27 cellular contexts compared by ENCODE assay signal in genomic region chr18:76979111-76979751, GRCh38.
A peak's percentile ranks its signal among the peaks of the same experiment; 100 is the strongest.
DNase-seq lines count a peak whose midpoint lies in the region; ATAC-seq lines count a peak whose summit lies in the region.
"Had no signal": no experiment of that assay in that cellular context is flagged by ENCODE, and none has a peak within 500 bp of the region (broad histone marks: within the 10 kb centered on the region; RNA-seq: fewer than 3 reads in every experiment).

No MANE protein-coding gene starts in this region.

- H3K36me3 ChIP-seq in neuronal stem cell (replicated peaks in 1 of 2; ENCODE audit: control insufficient read depth in 2 of 2, insufficient read depth in 2 of 2, low read length in 2 of 2): no peaks in the 10 kb centered on the region
- H3K36me3 ChIP-seq: gastrocnemius medialis, upper lobe of right lung had no signal

- no peaks in the 10 kb centered on the region for H3K9me3 ChIP-seq in neuronal stem cell (replicated peaks in 1 of 2; ENCODE audit: control insufficient read depth in 2 of 2, insufficient read depth in 1 of 2, low read depth in 1 of 2, low read length in 2 of 2)
- H3K9me3 ChIP-seq: A549, gastrocnemius medialis, upper lobe of right lung had no signal

- H3K36me3 Mint-ChIP-seq in activated naive CD8-positive, alpha-beta T cell: peaks cover 4% of the 10 kb centered on the region
- no peaks in the 10 kb centered on the region for H3K36me3 Mint-ChIP-seq in activated naive CD8-positive, alpha-beta T cell treated with anti-CD3 and anti-CD28 coated beads for 36 hours
- H3K36me3 Mint-ChIP-seq in T-cell: peaks cover 9% of the 10 kb centered on the region

- no peak overlapping the region for H2BK5ac ChIP-seq in neuronal stem cell (ENCODE audit: low read length)

- ATAC-seq in GM18520 (IDR thresholded peaks at IDR 0.05; ENCODE audit: unreplicated experiment) (no peak), GM18517 (IDR thresholded peaks at IDR 0.05; ENCODE audit: unreplicated experiment) (no peak), T-cell (replicated peaks in 1 of 4) (no peak)
- ATAC-seq: A549, esophagus mucosa, gastrocnemius medialis, HCT116, Right ventricle myocardium inferior, upper lobe of right lung had no signal

- no peak overlapping the region for H3K27ac ChIP-seq in neuronal stem cell (replicated peaks; ENCODE audit: low read length)
- H3K27ac ChIP-seq: A549, gastrocnemius medialis, upper lobe of right lung had no signal

- no peak overlapping the region for H2AK5ac ChIP-seq in neuronal stem cell (ENCODE audit: low read depth, low read length)

- no peak overlapping the region for H3K14ac ChIP-seq in neuronal stem cell (ENCODE audit: low read length)

- no peak overlapping the region for H2AFZ ChIP-seq in neuronal stem cell (ENCODE audit: low read length)

- no peak for DNase-seq in activated naive CD8-positive, alpha-beta T cell treated with anti-CD3 and anti-CD28 coated beads for 36 hours
- DNase-seq in ecto neural progenitor cell (ENCODE audit: low spot score): peak; percentile 33
- no peak for DNase-seq in neuronal stem cell (ENCODE audit: low spot score)
- DNase-seq in COLO829 (ENCODE audit: low spot score): no peak
- no peak for DNase-seq in T-cell
- DNase-seq: activated CD4-positive, alpha-beta T cell treated with anti-CD3 and anti-CD28 coated beads for 48 hours; activated naive CD4-positive, alpha-beta T cell treated with anti-CD3 and anti-CD28 coated beads for 36 hours; activated T-cell treated with anti-CD3 and anti-CD28 coated beads for 4 hours; anterior cingulate cortex; central memory CD4-positive, alpha-beta T cell; effector CD4-positive, alpha-beta T cell; gastrocnemius medialis; Kasumi-1; kidney glomerular epithelial cell; NCI-H2081; NCI-H446 treated with DMSO at 0.1 percent for 48 hours; nephron progenitor cell; stimulated activated CD4-positive, alpha-beta T cell treated with anti-CD3 and anti-CD28 coated beads, Interleukin-2, amount 100 ng/mL, for 48 hours; upper lobe of right lung had no signal

- no peaks in the 10 kb centered on the region for H3K79me1 ChIP-seq in neuronal stem cell (ENCODE audit: low read depth, low read length)

- no peak overlapping the region for H2BK120ac ChIP-seq in neuronal stem cell (ENCODE audit: low read depth, low read length)

- H3K4me3 ChIP-seq in neuronal stem cell (ENCODE audit: low read length in 2 of 2): no peak overlapping the region
- H3K4me3 ChIP-seq: A549, gastrocnemius medialis, smooth muscle cell, upper lobe of right lung had no signal

- CTCF ChIA-PET in T-cell (lab: Charles Lee): no interaction called here

- peak overlapping the region; percentile 50 for H3K27ac Mint-ChIP-seq in activated naive CD8-positive, alpha-beta T cell
- H3K27ac Mint-ChIP-seq in activated naive CD8-positive, alpha-beta T cell treated with anti-CD3 and anti-CD28 coated beads for 36 hours: no peak overlapping the region
- H3K27ac Mint-ChIP-seq in T-cell: no peak overlapping the region
- H3K27ac Mint-ChIP-seq: activated naive CD4-positive, alpha-beta T cell treated with anti-CD3 and anti-CD28 coated beads for 36 hours had no signal

- H3K9me3 Mint-ChIP-seq in activated naive CD8-positive, alpha-beta T cell (ENCODE audit: low read depth): no peaks in the 10 kb centered on the region
- no peaks in the 10 kb centered on the region for H3K9me3 Mint-ChIP-seq in activated naive CD8-positive, alpha-beta T cell treated with anti-CD3 and anti-CD28 coated beads for 36 hours
- no peaks in the 10 kb centered on the region for H3K9me3 Mint-ChIP-seq in T-cell
- H3K9me3 Mint-ChIP-seq: activated naive CD4-positive, alpha-beta T cell treated with anti-CD3 and anti-CD28 coated beads for 36 hours; nephron progenitor cell had no signal

- H3K9ac ChIP-seq in neuronal stem cell (ENCODE audit: low read depth, low read length, poor library complexity): no peak overlapping the region

- H3K4me2 ChIP-seq in neuronal stem cell (ENCODE audit: insufficient read depth, low read length, poor library complexity, severe bottlenecking): no peak overlapping the region
- H3K4me2 ChIP-seq: A549, smooth muscle cell had no signal

- no peak overlapping the region for H4K91ac ChIP-seq in neuronal stem cell (ENCODE audit: low read depth, low read length, poor library complexity)

- WGBS in neuronal stem cell (ENCODE audit: extremely low coverage in 2 of 2, insufficient read length in 2 of 2, insufficient replicate concordance in 1 of 2), 2 donors: no CpG with 5 or more reads among the region's 31 CpGs

- no peak overlapping the region for H2BK15ac ChIP-seq in neuronal stem cell (ENCODE audit: low read length)

- peaks cover 3 to 16% of the 10 kb centered on the region in 2 donors for H3K4me1 ChIP-seq in neuronal stem cell (ENCODE audit: control insufficient read depth in 2 of 2, insufficient read depth in 1 of 2, low read depth in 1 of 2, low read length in 2 of 2)
- H3K4me1 ChIP-seq: A549 had no signal

- POLR2A ChIA-PET in T-cell (lab: Charles Lee): no interaction called here

- no peaks in the 10 kb centered on the region for H3K27me3 ChIP-seq in neuronal stem cell (ENCODE audit: control insufficient read depth in 3 of 3, insufficient read depth in 3 of 3, low read depth in 1 of 3, low read length in 3 of 3)
- H3K27me3 ChIP-seq: gastrocnemius medialis, upper lobe of right lung had no signal

- H4K8ac ChIP-seq in neuronal stem cell (ENCODE audit: low read depth, low read length): no peak overlapping the region

- H3K27me3 Mint-ChIP-seq in activated naive CD8-positive, alpha-beta T cell: no peaks in the 10 kb centered on the region
- no peaks in the 10 kb centered on the region for H3K27me3 Mint-ChIP-seq in activated naive CD8-positive, alpha-beta T cell treated with anti-CD3 and anti-CD28 coated beads for 36 hours
- no peaks in the 10 kb centered on the region for H3K27me3 Mint-ChIP-seq in T-cell

- H3K23ac ChIP-seq in neuronal stem cell (ENCODE audit: low read depth, low read length, poor library complexity): no peak overlapping the region

- peak overlapping the region; percentile 69 for H3K18ac ChIP-seq in neuronal stem cell (ENCODE audit: low read length)

- H2BK12ac ChIP-seq in neuronal stem cell (ENCODE audit: low read length): no peak overlapping the region

- H3K4me1 Mint-ChIP-seq in activated naive CD8-positive, alpha-beta T cell (ENCODE audit: low read depth): peaks cover 8% of the 10 kb centered on the region
- peaks cover 2% of the 10 kb centered on the region for H3K4me1 Mint-ChIP-seq in activated naive CD8-positive, alpha-beta T cell treated with anti-CD3 and anti-CD28 coated beads for 36 hours
- H3K4me1 Mint-ChIP-seq in T-cell: peaks cover 8 to 11% (median 8%) of the 10 kb centered on the region in 3 donors

- no peak overlapping the region for H3K4ac ChIP-seq in neuronal stem cell (ENCODE audit: low read length)

- no peak overlapping the region for H3K4me3 Mint-ChIP-seq in activated naive CD8-positive, alpha-beta T cell
- no peak overlapping the region for H3K4me3 Mint-ChIP-seq in activated naive CD8-positive, alpha-beta T cell treated with anti-CD3 and anti-CD28 coated beads for 36 hours
- no peak overlapping the region for H3K4me3 Mint-ChIP-seq in T-cell
- H3K4me3 Mint-ChIP-seq: activated naive CD4-positive, alpha-beta T cell treated with anti-CD3 and anti-CD28 coated beads for 36 hours; nephron progenitor cell had no signal
